15 cellular contexts compared by ENCODE assay signal in the genomic region with DNA sequence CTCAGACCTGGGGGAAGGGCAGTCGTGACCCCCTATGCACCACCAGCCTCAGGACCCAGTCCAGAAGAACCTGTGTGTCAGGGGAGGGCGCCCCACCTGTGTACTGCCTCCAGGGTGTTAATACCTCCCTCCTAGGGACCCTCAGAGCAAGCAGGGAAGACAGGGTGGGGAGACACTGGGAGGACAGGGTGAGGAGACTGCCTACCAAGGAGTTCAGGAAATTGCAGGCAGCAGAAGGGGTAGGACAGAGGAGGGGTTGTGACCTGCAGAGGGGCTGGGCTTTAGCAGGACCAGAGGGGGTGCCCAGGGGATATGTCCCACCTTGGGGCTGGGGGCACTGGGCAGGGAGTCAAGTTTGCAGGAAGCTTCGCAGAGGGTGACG. TPM values are rescaled to one million over a fixed set of nuclear protein-coding genes. Genes with fewer than 3 reads are reported as not detected.
DNase-seq lines count a peak whose midpoint lies in the region; ATAC-seq, FAIRE-seq and TF ChIP-seq lines count a peak whose summit lies in the region.
"Had no signal": no experiment of that assay in that cellular context is flagged by ENCODE, and none has a peak within 500 bp of the region (broad histone marks: within the 10 kb centered on the region; RNA-seq: fewer than 3 reads in every experiment).

No MANE protein-coding gene starts in this region.

- H3K4me3 ChIP-seq in left ventricle myocardium inferior (no peak overlapping the region), right atrium auricular region (no peak overlapping the region), K562 (no peak overlapping the region), osteoblast (ENCODE audit: insufficient read depth, low read length) (no peak overlapping the region), adrenal gland (no peak overlapping the region)
- H3K4me3 ChIP-seq: SJSA1 had no signal

- POLR2A ChIA-PET in K562 (lab: Yijun Ruan, JAX): interaction anchor here (1.2 to 2.5 kb wide), 2 partner anchors 17 to 144 kb away, joined by 4 to 9 read pairs; no protein-coding TSS in a partner anchor

- peaks cover 46% of the 10 kb centered on the region for H3K79me2 ChIP-seq in K562 (ENCODE audit: control insufficient read depth, insufficient read depth, low read length)
- H3K79me2 ChIP-seq in osteoblast (ENCODE audit: insufficient read depth, low read length): peaks cover 31% of the 10 kb centered on the region

- ATAC-seq in K562: no peak

- peak overlapping the region in 1 of 2 experiments; percentile 57; a peak in 2 of 4 replicates for H3K9ac ChIP-seq in K562 (ENCODE audit: insufficient read depth in 1 of 2, low read depth in 2 of 2, low read length in 2 of 2)

- peaks cover 32% of the 10 kb centered on the region for H3K4me1 ChIP-seq in left ventricle myocardium inferior
- peaks cover 0 to 17% of the 10 kb centered on the region in 2 donors for H3K4me1 ChIP-seq in right atrium auricular region
- H3K4me1 ChIP-seq in K562 (replicated peaks in 1 of 2; ENCODE audit: control insufficient read depth in 2 of 2, insufficient read depth in 2 of 2, low read length in 2 of 2): peaks cover 27 to 62% of the 10 kb centered on the region in 2 experiments; a peak in 4 of 5 replicates
- peaks cover 15% of the 10 kb centered on the region for H3K4me1 ChIP-seq in osteoblast (ENCODE audit: insufficient read depth, low read length)
- H3K4me1 ChIP-seq in adrenal gland (replicated peaks in 1 of 2): peaks cover 10 to 15% of the 10 kb centered on the region in 2 donors
- H3K4me1 ChIP-seq: Caco-2 had no signal

- in situ Hi-C loops in K562 (cut with MboI): no loop called here

- no peak for TF ChIP-seq CTCF in left ventricle myocardium inferior (IDR thresholded peaks at IDR 0.05; ENCODE audit: borderline replicate concordance)
- no peak for TF ChIP-seq CTCF in right atrium auricular region (IDR thresholded peaks at IDR 0.05)
- TF ChIP-seq CTCF in K562 (IDR thresholded peaks at IDR 0.05 in 2 of 3, conservative IDR thresholded peaks at IDR 0.05 in 1 of 3; ENCODE audit: insufficient read depth in 2 of 3, low read depth in 1 of 3, low read length in 3 of 3): no peak
- TF ChIP-seq CTCF in osteoblast (IDR thresholded peaks at IDR 0.05; ENCODE audit: extremely low read depth, low read depth, low read length): no peak
- TF ChIP-seq CTCF in adrenal gland (IDR thresholded peaks at IDR 0.05): no peak

- H3K4me2 ChIP-seq in K562 (ENCODE audit: insufficient read depth, low read length) (no peak overlapping the region), osteoblast (ENCODE audit: insufficient read depth, low read length) (no peak overlapping the region)

- no peak for DNase-seq in left ventricle myocardium inferior
- no peak for DNase-seq in right atrium auricular region (ENCODE audit: low spot score)
- no peak for DNase-seq in K562 (ENCODE audit: extremely low read depth in 1 of 4, low spot score in 3 of 4)
- DNase-seq in osteoblast (ENCODE audit: insufficient read length, low spot score, missing footprints): peak; percentile 61
- DNase-seq in Kasumi-1 (lab: John Stamatoyannopoulos, UW): no peak
- no peak for DNase-seq in SIG-M5 (lab: John Stamatoyannopoulos, UW)
- no peak for DNase-seq in adrenal gland
- DNase-seq: Caco-2, KBM-7, NCI-H1930, NCI-H82 had no signal

- TF ChIP-seq EP300 in K562 (IDR thresholded peaks at IDR 0.05; ENCODE audit: low read length): no peak

- peak; percentile 33; the same call in 1 of the 2 replicates for TF ChIP-seq POLR2A in K562 (conservative IDR thresholded peaks at IDR 0.05)
- no peak for TF ChIP-seq POLR2A in adrenal gland (IDR thresholded peaks at IDR 0.05)

- H3K36me3 ChIP-seq in left ventricle myocardium inferior (no peaks in the 10 kb centered on the region), right atrium auricular region (no peaks in the 10 kb centered on the region), KOPT-K1 (ENCODE audit: insufficient read depth, low read length) (peaks cover 71% of the 10 kb centered on the region), K562 (ENCODE audit: control insufficient read depth, insufficient read depth, low read length) (peaks cover 60% of the 10 kb centered on the region), osteoblast (ENCODE audit: insufficient read depth, low read length) (no peaks in the 10 kb centered on the region), adrenal gland (replicated peaks in 1 of 2) (no peaks in the 10 kb centered on the region)

- no TSS peak for BruUV-seq in K562 (replicated peaks; lab: Mats Ljungman, UMichigan)

- CTCF ChIA-PET in K562 (lab: Yijun Ruan, JAX; ENCODE audit: low intra/inter-chr PET ratio): no interaction called here

- H3K27me3 ChIP-seq in left ventricle myocardium inferior (ENCODE audit: low read depth) (no peaks in the 10 kb centered on the region), right atrium auricular region (no peaks in the 10 kb centered on the region), K562 (ENCODE audit: control insufficient read depth in 2 of 2, insufficient read depth in 2 of 2, low read length in 2 of 2) (no peaks in the 10 kb centered on the region), osteoblast (ENCODE audit: insufficient read depth, low read length) (no peaks in the 10 kb centered on the region), adrenal gland (no peaks in the 10 kb centered on the region)
- H3K27me3 ChIP-seq: SJSA1 had no signal

- FAIRE-seq in K562 (lab: Jason Lieb, UNC): no peak
- FAIRE-seq: A204.1, GM18507 had no signal

- H4K20me1 ChIP-seq in K562 (replicated peaks; ENCODE audit: control insufficient read depth, insufficient read depth, low read length) (peaks cover 28% of the 10 kb centered on the region), osteoblast (ENCODE audit: insufficient read depth, low read length) (peaks cover 3% of the 10 kb centered on the region)

- no peak for TF ChIP-seq RAD21 in K562 (CRISPR knock-in tag; conservative IDR thresholded peaks at IDR 0.05 in 1 of 2, IDR thresholded peaks at IDR 0.05 in 1 of 2)

- intact Hi-C loops in left ventricle myocardium inferior (cut with micrococcal nuclease): no loop called here
- intact Hi-C loops in K562 (cut with micrococcal nuclease): no loop called here
- intact Hi-C loops in adrenal gland (cut with DNase I): no loop called here

- H3K9me3 ChIP-seq in left ventricle myocardium inferior (replicated peaks): no peaks in the 10 kb centered on the region
- no peaks in the 10 kb centered on the region for H3K9me3 ChIP-seq in right atrium auricular region
- no peaks in the 10 kb centered on the region for H3K9me3 ChIP-seq in KOPT-K1 (ENCODE audit: insufficient read depth, low read length, poor library complexity, severe bottlenecking)
- no peaks in the 10 kb centered on the region for H3K9me3 ChIP-seq in K562 (replicated peaks; ENCODE audit: control insufficient read depth, insufficient read depth, low read depth, low read length)
- no peaks in the 10 kb centered on the region for H3K9me3 ChIP-seq in osteoblast (ENCODE audit: low read depth, low read length)
- no peaks in the 10 kb centered on the region for H3K9me3 ChIP-seq in adrenal gland (replicated peaks in 1 of 3)
- H3K9me3 ChIP-seq: Caco-2, SJSA1 had no signal

- H3K27ac ChIP-seq in left ventricle myocardium inferior (replicated peaks) (peak overlapping the region; percentile 23), right atrium auricular region (no peak overlapping the region), KOPT-K1 (ENCODE audit: low read depth, low read length, poor library complexity, severe bottlenecking) (peak overlapping the region; percentile 3), K562 (ENCODE audit: extremely low read depth, low read depth, low read length) (no peak overlapping the region), osteoblast (ENCODE audit: low read depth, low read length) (no peak overlapping the region), adrenal gland (no peak overlapping the region)
- H3K27ac ChIP-seq: SJSA1 had no signal

- H2AFZ ChIP-seq in K562 (ENCODE audit: low read depth, low read length) (no peak overlapping the region), osteoblast (ENCODE audit: low read length) (no peak overlapping the region)

- no peaks in the 10 kb centered on the region for H3K9me1 ChIP-seq in K562 (ENCODE audit: control insufficient read depth, insufficient read depth, low read length)

- 100% methylated on average over 2 of the region's 4 CpGs for WGBS in K562 (ENCODE audit: insufficient coverage, low coverage, missing lambda C conversion rate)
- WGBS in adrenal gland, 4 donors: 72 to 91% (median 90%) methylated on average over 4 of the region's 4 CpGs

RNA-seq across cellular contexts. Expression of a gene that starts 5.2 kb away (rescaled TPM):
- total RNA-seq in left ventricle myocardium inferior (1.5 TPM), right atrium auricular region (under 1 TPM; 0.31 to 0.74 TPM), K562 (2014; rRNA removed) (20.1 and 22.4 TPM in 2 replicates), K562 (2014; rRNA removed; fragmentation: Illumina TruSeq; extraction: Trizol) (4.5 and 6.0 TPM in 2 replicates), K562 (2015; rRNA removed; fragmentation: Illumina TruSeq; extraction: Trizol) (13.5 and 14.2 TPM in 2 replicates), K562 (2021) (29.1 and 30.5 TPM in 2 replicates), osteoblast (2.2 and 3.2 TPM in 2 replicates), adrenal gland (1 to 10 TPM; 1.1 to 5.4 (median 2.2) TPM)
- 76.9 and 158 TPM in 2 replicates for total RNA-seq in K562 (2011; cell fraction: chromatin; rRNA removed; ENCODE audit: low replicate concordance)
- total RNA-seq in K562 (2011; cell fraction: nucleolus; rRNA removed): 122 and 125 TPM in 2 replicates
- 94.2 and 95.7 TPM in 2 replicates for total RNA-seq in K562 (2011; cell fraction: nucleoplasm; rRNA removed)
- polyA plus RNA-seq in K562 (2011; rRNA removed) (12.4 and 16.7 TPM in 2 replicates), K562 (2014; fragmentation: Illumina TruSeq; extraction: Trizol) (10.6 and 16.1 TPM in 2 replicates), K562 (2014; fragmentation: Nextera tagmentation; extraction: Ambion mirVana) (1 to 10 TPM; 1.2 to 1.9 TPM), K562 (2014; rRNA removed) (27.9 and 30.0 TPM in 2 replicates), adrenal gland (10 to 100 TPM in 1 of 3 donors, 1 to 10 TPM in 1, under 1 TPM in 1; 0.46 to 15.0 (median 2.9) TPM)
- polyA plus RNA-seq in K562 (2011; cell fraction: cytosol; rRNA removed): 13.8 and 15.9 TPM in 2 replicates
- 66.8 and 97.1 TPM in 2 replicates for polyA plus RNA-seq in K562 (2011; cell fraction: nucleus; rRNA removed)
- 14.5 and 40.1 TPM in 2 replicates for polyA plus RNA-seq in K562 (2012)
- polyA minus RNA-seq in K562 (2011; rRNA and poly(A)+ RNA removed): 11.0 and 11.9 TPM in 2 replicates
- 9.0 and 10.6 TPM in 2 replicates for polyA minus RNA-seq in K562 (2011; cell fraction: cytosol; rRNA and poly(A)+ RNA removed)
- polyA minus RNA-seq in K562 (2011; cell fraction: nucleus; rRNA and poly(A)+ RNA removed): 48.5 and 60.9 TPM in 2 replicates

RNA-seq across cellular contexts. Expression of a gene that starts 5.5 kb away (rescaled TPM):
- total RNA-seq in left ventricle myocardium inferior (36.3 TPM), right atrium auricular region (10 to 100 TPM; 31.7 to 40.3 TPM), K562 (2014; rRNA removed) (31.3 and 36.8 TPM in 2 replicates), K562 (2014; rRNA removed; fragmentation: Illumina TruSeq; extraction: Trizol) (32.5 and 33.8 TPM in 2 replicates), K562 (2015; rRNA removed; fragmentation: Illumina TruSeq; extraction: Trizol) (29.7 and 30.9 TPM in 2 replicates), K562 (2021) (43.7 and 53.5 TPM in 2 replicates), osteoblast (19.2 and 23.0 TPM in 2 replicates), adrenal gland (10 to 100 TPM; 27.2 to 46.6 (median 33.7) TPM)
- 228 and 231 TPM in 2 replicates for total RNA-seq in K562 (2011; cell fraction: chromatin; rRNA removed; ENCODE audit: low replicate concordance)
- total RNA-seq in K562 (2011; cell fraction: nucleolus; rRNA removed): 111 and 116 TPM in 2 replicates
- total RNA-seq in K562 (2011; cell fraction: nucleoplasm; rRNA removed): 105 and 117 TPM in 2 replicates
- polyA plus RNA-seq in K562 (2011; rRNA removed) (23.9 and 27.8 TPM in 2 replicates), K562 (2014; fragmentation: Illumina TruSeq; extraction: Trizol) (32.1 and 34.5 TPM in 2 replicates), K562 (2014; fragmentation: Nextera tagmentation; extraction: Ambion mirVana) (10 to 100 TPM in 1 of 2 experiments, 1 to 10 TPM in 1; 9.1 to 16.4 TPM), K562 (2014; rRNA removed) (35.9 and 41.2 TPM in 2 replicates), adrenal gland (10 to 100 TPM; 14.0 to 27.3 (median 21.4) TPM)
- polyA plus RNA-seq in K562 (2011; cell fraction: cytosol; rRNA removed): 12.2 and 15.3 TPM in 2 replicates
- 138 and 140 TPM in 2 replicates for polyA plus RNA-seq in K562 (2011; cell fraction: nucleus; rRNA removed)
- 30.2 and 40.7 TPM in 2 replicates for polyA plus RNA-seq in K562 (2012)
- 81.0 and 84.8 TPM in 2 replicates for polyA minus RNA-seq in K562 (2011; rRNA and poly(A)+ RNA removed)
- polyA minus RNA-seq in K562 (2011; cell fraction: cytosol; rRNA and poly(A)+ RNA removed): 18.4 and 26.1 TPM in 2 replicates
- polyA minus RNA-seq in K562 (2011; cell fraction: nucleus; rRNA and poly(A)+ RNA removed): 52.5 and 71.8 TPM in 2 replicates

RNA-seq across cellular contexts. Expression of a gene that starts 32.3 kb away (rescaled TPM):
- total RNA-seq in left ventricle myocardium inferior (17.1 TPM), right atrium auricular region (10 to 100 TPM; 11.0 to 22.1 TPM), K562 (2014; rRNA removed) (10.7 and 12.4 TPM in 2 replicates), K562 (2014; rRNA removed; fragmentation: Illumina TruSeq; extraction: Trizol) (12.4 and 14.0 TPM in 2 replicates), K562 (2015; rRNA removed; fragmentation: Illumina TruSeq; extraction: Trizol) (14.3 and 15.6 TPM in 2 replicates), K562 (2021) (10.5 and 10.7 TPM in 2 replicates), osteoblast (12.4 and 18.8 TPM in 2 replicates), adrenal gland (10 to 100 TPM in 6 of 8 donors, 1 to 10 TPM in 2; 4.0 to 17.5 (median 14.8) TPM)
- 18.6 and 19.3 TPM in 2 replicates for total RNA-seq in K562 (2011; cell fraction: chromatin; rRNA removed; ENCODE audit: low replicate concordance)
- total RNA-seq in K562 (2011; cell fraction: nucleolus; rRNA removed): 15.7 and 16.2 TPM in 2 replicates
- 18.8 and 20.2 TPM in 2 replicates for total RNA-seq in K562 (2011; cell fraction: nucleoplasm; rRNA removed)
- polyA plus RNA-seq in K562 (2011; rRNA removed) (9.9 and 15.9 TPM in 2 replicates), K562 (2014; fragmentation: Illumina TruSeq; extraction: Trizol) (14.1 and 14.7 TPM in 2 replicates), K562 (2014; fragmentation: Nextera tagmentation; extraction: Ambion mirVana) (1 to 10 TPM; 6.4 to 9.4 TPM), K562 (2014; rRNA removed) (28.0 and 39.6 TPM in 2 replicates), adrenal gland (10 to 100 TPM; 16.4 to 46.0 (median 24.8) TPM)
- 8.1 and 10.3 TPM in 2 replicates for polyA plus RNA-seq in K562 (2011; cell fraction: cytosol; rRNA removed)
- 6.9 and 7.3 TPM in 2 replicates for polyA plus RNA-seq in K562 (2011; cell fraction: nucleus; rRNA removed)
- polyA plus RNA-seq in K562 (2012): 13.9 and 16.0 TPM in 2 replicates
- polyA minus RNA-seq in K562 (2011; rRNA and poly(A)+ RNA removed): 7.3 and 8.3 TPM in 2 replicates
- 2.5 and 5.2 TPM in 2 replicates for polyA minus RNA-seq in K562 (2011; cell fraction: cytosol; rRNA and poly(A)+ RNA removed)
- 4.6 and 6.9 TPM in 2 replicates for polyA minus RNA-seq in K562 (2011; cell fraction: nucleus; rRNA and poly(A)+ RNA removed)

RNA-seq across cellular contexts. Expression of a gene that starts 33.0 kb away (rescaled TPM):
- 58.8 TPM for total RNA-seq in left ventricle myocardium inferior
- 10 to 100 TPM; 35.7 to 45.4 TPM for total RNA-seq in right atrium auricular region
- 521 and 755 TPM in 2 replicates for total RNA-seq in K562 (2011; cell fraction: chromatin; rRNA removed; ENCODE audit: low replicate concordance)
- 321 and 328 TPM in 2 replicates for total RNA-seq in K562 (2011; cell fraction: nucleolus; rRNA removed)
- total RNA-seq in K562 (2011; cell fraction: nucleoplasm; rRNA removed): 365 and 369 TPM in 2 replicates
- 98.9 and 106 TPM in 2 replicates for total RNA-seq in K562 (2014; rRNA removed)
- total RNA-seq in K562 (2014; rRNA removed; fragmentation: Illumina TruSeq; extraction: Trizol): 69.2 and 73.1 TPM in 2 replicates
- total RNA-seq in K562 (2015; rRNA removed; fragmentation: Illumina TruSeq; extraction: Trizol): 65.1 and 80.9 TPM in 2 replicates
- 154 and 179 TPM in 2 replicates for total RNA-seq in K562 (2021)
- polyA plus RNA-seq in K562 (2011; rRNA removed): 60.4 and 69.6 TPM in 2 replicates
- 46.8 and 52.9 TPM in 2 replicates for polyA plus RNA-seq in K562 (2011; cell fraction: cytosol; rRNA removed)
- 172 and 195 TPM in 2 replicates for polyA plus RNA-seq in K562 (2011; cell fraction: nucleus; rRNA removed)
- 67.7 and 73.1 TPM in 2 replicates for polyA plus RNA-seq in K562 (2012)
- 65.9 and 75.9 TPM in 2 replicates for polyA plus RNA-seq in K562 (2014; fragmentation: Illumina TruSeq; extraction: Trizol)
- polyA plus RNA-seq in K562 (2014; fragmentation: Nextera tagmentation; extraction: Ambion mirVana): 1 to 10 TPM; 6.5 to 9.1 TPM
- 75.4 and 82.8 TPM in 2 replicates for polyA plus RNA-seq in K562 (2014; rRNA removed)
- polyA minus RNA-seq in K562 (2011; rRNA and poly(A)+ RNA removed): 102 and 106 TPM in 2 replicates
- 116 and 119 TPM in 2 replicates for polyA minus RNA-seq in K562 (2011; cell fraction: cytosol; rRNA and poly(A)+ RNA removed)
- 122 and 182 TPM in 2 replicates for polyA minus RNA-seq in K562 (2011; cell fraction: nucleus; rRNA and poly(A)+ RNA removed)
- 63.6 and 64.8 TPM in 2 replicates for total RNA-seq in osteoblast
- 10 to 100 TPM; 61.0 to 88.4 (median 72.3) TPM for total RNA-seq in adrenal gland
- polyA plus RNA-seq in adrenal gland: 10 to 100 TPM; 34.8 to 89.4 (median 71.3) TPM

Comparison
In these comparisons a context has a peak if more than half of its experiments do, and no peak if none do; other contexts are left out.
1. H3K27ac ChIP-seq: peak in left ventricle myocardium inferior (single experiment) and KOPT-K1 (single experiment); none in right atrium auricular region (0 of 2), K562 (single experiment), osteoblast (single experiment) and adrenal gland (0 of 5).